ENCODE assay signal across 1 cellular context in the genomic region with DNA sequence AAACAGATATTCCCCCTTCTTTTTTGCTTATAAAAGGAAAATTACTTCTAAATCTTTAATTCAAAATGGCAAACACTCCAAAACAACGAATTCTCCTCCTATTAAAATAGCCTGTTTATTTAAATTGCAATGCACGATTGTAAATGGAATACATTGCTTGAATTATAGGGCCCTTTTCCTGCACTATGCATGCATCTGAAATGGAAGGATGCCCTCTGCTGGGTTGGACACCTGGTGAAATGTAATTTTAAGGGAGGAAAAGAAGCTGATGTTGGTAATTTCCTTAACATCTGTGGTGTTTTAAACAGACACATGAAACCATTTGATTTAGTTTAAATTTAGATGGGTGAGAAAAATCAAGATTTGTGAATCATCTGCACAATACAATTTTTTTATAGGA.
TF ChIP-seq lines count a peak whose summit lies in the region.

No MANE protein-coding gene starts in this region.

TF ChIP-seq in H1, 55 proteins besides CTCF, POLR2A, EP300 and RAD21 (continued from another document):
- TF ChIP-seq FOSL1 (IDR thresholded peaks at IDR 0.05; ENCODE audit: insufficient read depth, low read depth, low read length) (no peak), GTF2F1 (IDR thresholded peaks at IDR 0.05; ENCODE audit: borderline replicate concordance, low read depth, low read length) (no peak), NRF1 (IDR thresholded peaks at IDR 0.05; ENCODE audit: low read depth, low read length) (no peak), HDAC2 (IDR thresholded peaks at IDR 0.05; ENCODE audit: borderline replicate concordance in 1 of 2, low read depth in 2 of 2, low read length in 2 of 2) (no peak), KDM5A (IDR thresholded peaks at IDR 0.05; ENCODE audit: low read length) (no peak), TEAD4 (IDR thresholded peaks at IDR 0.05; ENCODE audit: low read depth, low read length) (no peak)
